In genomic region chr1:98053471-98054366, GRCh38 we compare ENCODE assay signal across 9 cellular contexts.
DNase-seq lines count a peak whose midpoint lies in the region; ATAC-seq and TF ChIP-seq lines count a peak whose summit lies in the region.
"Had no signal": no experiment of that assay in that cellular context is flagged by ENCODE, and none has a peak within 500 bp of the region (broad histone marks: within the 10 kb centered on the region; RNA-seq: fewer than 3 reads in every experiment).

No MANE protein-coding gene starts in this region.

- H3K9ac ChIP-seq in HUES48 (ENCODE audit: low read depth, low read length) (peak overlapping the region; percentile 16), SU-DHL-6 (ENCODE audit: low read length) (no peak overlapping the region)

- H3K4me3 ChIP-seq in HUES48 (ENCODE audit: low read depth, low read length) = peak overlapping the region; percentile 78
- H3K4me3 ChIP-seq in SU-DHL-6 (ENCODE audit: insufficient read depth, low read length, poor library complexity, severe bottlenecking) = no peak overlapping the region
- H3K4me3 ChIP-seq in astrocyte of the spinal cord (ENCODE audit: low read depth, low read length) = peak overlapping the region; percentile 40

- no peak overlapping the region for H3K4me2 ChIP-seq in SU-DHL-6 (ENCODE audit: low read depth, low read length, poor library complexity, severe bottlenecking)

- H3K9me3 ChIP-seq in HUES48 (ENCODE audit: control insufficient read depth, insufficient read depth, low read length) = no peaks in the 10 kb centered on the region
- no peaks in the 10 kb centered on the region for H3K9me3 ChIP-seq in SU-DHL-6 (ENCODE audit: insufficient read depth, low read length)

- peaks cover 30% of the 10 kb centered on the region for H3K4me1 ChIP-seq in HUES48 (ENCODE audit: control insufficient read depth, insufficient read depth, low read length)

- DNase-seq in EH (ENCODE audit: low read depth) = peak; percentile 72
- DNase-seq in astrocyte of the spinal cord (ENCODE audit: low read depth, low spot score) = peak; percentile 84
- DNase-seq in hypothalamus (lab: John Stamatoyannopoulos, UW) = peak in 36 of 51 donors; percentile 26 to 84 (median 58)
- peak; percentile 93 for DNase-seq in retina
- DNase-seq in DMS79 treated with DMSO at 0.1 percent for 48 hours (lab: John Stamatoyannopoulos, UW) = no peak

- no peaks in the 10 kb centered on the region for H3F3A ChIP-seq in SU-DHL-6 (ENCODE audit: insufficient read depth)

- peak; percentile 28 for TF ChIP-seq CTCF in SU-DHL-6 (IDR thresholded peaks at IDR 0.05; ENCODE audit: insufficient read depth, low read length, poor library complexity, severe bottlenecking)
- TF ChIP-seq CTCF in astrocyte of the spinal cord (IDR thresholded peaks at IDR 0.05; ENCODE audit: low read depth, low read length) = peak; percentile 64

- H2AFZ ChIP-seq in SU-DHL-6 (ENCODE audit: low read depth, low read length, severe bottlenecking) = no peak overlapping the region

- no peaks in the 10 kb centered on the region for H3K36me3 ChIP-seq in HUES48 (ENCODE audit: control insufficient read depth, insufficient read depth, low read length)
- no peaks in the 10 kb centered on the region for H3K36me3 ChIP-seq in SU-DHL-6 (ENCODE audit: low read length)

- in situ Hi-C loops in astrocyte of the spinal cord (cut with HindIII; ENCODE audit: low sequenced_read_pairs) = no loop called here

- H3K9me2 ChIP-seq in SU-DHL-6 (replicated peaks; ENCODE audit: insufficient read depth, low read length) = no peaks in the 10 kb centered on the region

- H3K27ac ChIP-seq in HUES48 (ENCODE audit: low read depth, low read length) (peak overlapping the region; percentile 56), SU-DHL-6 (ENCODE audit: low read depth, low read length) (no peak overlapping the region)
- H3K27ac ChIP-seq: epithelial cell of prostate had no signal

- H3K79me2 ChIP-seq in SU-DHL-6 (ENCODE audit: insufficient read depth, low read length) = no peaks in the 10 kb centered on the region

- H3K27me3 ChIP-seq in HUES48 (ENCODE audit: control insufficient read depth, insufficient read depth, low read length) (peaks cover 58% of the 10 kb centered on the region), SU-DHL-6 (ENCODE audit: low read length) (no peaks in the 10 kb centered on the region)

- no peaks in the 10 kb centered on the region for H4K20me1 ChIP-seq in SU-DHL-6 (ENCODE audit: low read depth, low read length)

- ATAC-seq in GM21447 (IDR thresholded peaks at IDR 0.05; ENCODE audit: unreplicated experiment) = peak; percentile 91
